Comparison of ENCODE assay signal across 2 cellular contexts in genomic region chr1:8197493-8198282, GRCh38.
TF ChIP-seq lines count a peak whose summit lies in the region.

No MANE protein-coding gene starts in this region.

TF ChIP-seq in K562, 482 proteins besides CTCF, POLR2A, EP300 and RAD21 (continued from another document and continues in another):
- TF ChIP-seq ZNF740 (CRISPR knock-in tag; IDR thresholded peaks at IDR 0.05), result no peak
- no peak for TF ChIP-seq ZNF740 (tag; IDR thresholded peaks at IDR 0.05)
- TF ChIP-seq, protein P1, sequence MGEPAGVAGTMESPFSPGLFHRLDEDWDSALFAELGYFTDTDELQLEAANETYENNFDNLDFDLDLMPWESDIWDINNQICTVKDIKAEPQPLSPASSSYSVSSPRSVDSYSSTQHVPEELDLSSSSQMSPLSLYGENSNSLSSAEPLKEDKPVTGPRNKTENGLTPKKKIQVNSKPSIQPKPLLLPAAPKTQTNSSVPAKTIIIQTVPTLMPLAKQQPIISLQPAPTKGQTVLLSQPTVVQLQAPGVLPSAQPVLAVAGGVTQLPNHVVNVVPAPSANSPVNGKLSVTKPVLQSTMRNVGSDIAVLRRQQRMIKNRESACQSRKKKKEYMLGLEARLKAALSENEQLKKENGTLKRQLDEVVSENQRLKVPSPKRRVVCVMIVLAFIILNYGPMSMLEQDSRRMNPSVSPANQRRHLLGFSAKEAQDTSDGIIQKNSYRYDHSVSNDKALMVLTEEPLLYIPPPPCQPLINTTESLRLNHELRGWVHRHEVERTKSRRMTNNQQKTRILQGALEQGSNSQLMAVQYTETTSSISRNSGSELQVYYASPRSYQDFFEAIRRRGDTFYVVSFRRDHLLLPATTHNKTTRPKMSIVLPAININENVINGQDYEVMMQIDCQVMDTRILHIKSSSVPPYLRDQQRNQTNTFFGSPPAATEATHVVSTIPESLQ (CRISPR knock-in tag; IDR thresholded peaks at IDR 0.05), result no peak; the same call in 1 of the 2 replicates
- TF ChIP-seq SUPT5H (IDR thresholded peaks at IDR 0.05), result no peak
- peak; percentile 99 for TF ChIP-seq ARID1B (IDR thresholded peaks at IDR 0.05)
- no peak for TF ChIP-seq POLR3A (IDR thresholded peaks at IDR 0.05; ENCODE audit: borderline replicate concordance, extremely low read depth, insufficient read depth, insufficient read length)
- TF ChIP-seq GATAD2B (IDR thresholded peaks at IDR 0.05; ENCODE audit: borderline replicate concordance), result no peak; the same call in 1 of the 2 replicates
- TF ChIP-seq, protein P2, sequence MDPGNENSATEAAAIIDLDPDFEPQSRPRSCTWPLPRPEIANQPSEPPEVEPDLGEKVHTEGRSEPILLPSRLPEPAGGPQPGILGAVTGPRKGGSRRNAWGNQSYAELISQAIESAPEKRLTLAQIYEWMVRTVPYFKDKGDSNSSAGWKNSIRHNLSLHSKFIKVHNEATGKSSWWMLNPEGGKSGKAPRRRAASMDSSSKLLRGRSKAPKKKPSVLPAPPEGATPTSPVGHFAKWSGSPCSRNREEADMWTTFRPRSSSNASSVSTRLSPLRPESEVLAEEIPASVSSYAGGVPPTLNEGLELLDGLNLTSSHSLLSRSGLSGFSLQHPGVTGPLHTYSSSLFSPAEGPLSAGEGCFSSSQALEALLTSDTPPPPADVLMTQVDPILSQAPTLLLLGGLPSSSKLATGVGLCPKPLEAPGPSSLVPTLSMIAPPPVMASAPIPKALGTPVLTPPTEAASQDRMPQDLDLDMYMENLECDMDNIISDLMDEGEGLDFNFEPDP (CRISPR knock-in tag; IDR thresholded peaks at IDR 0.05), result 0 out of 2 replicates have a peak, but pooled peaks have one; percentile 8
- no peak for TF ChIP-seq SIN3A (IDR thresholded peaks at IDR 0.05; ENCODE audit: borderline replicate concordance in 2 of 2, control insufficient read depth in 1 of 2, low read depth in 2 of 2, low read length in 2 of 2)
- no peak for TF ChIP-seq CHD4 (IDR thresholded peaks at IDR 0.05; ENCODE audit: insufficient read depth, insufficient replicate concordance, low read depth, low read length, poor library complexity, severe bottlenecking)
- no peak for TF ChIP-seq TCFL5 (CRISPR knock-in tag; conservative IDR thresholded peaks at IDR 0.05)
- TF ChIP-seq, protein P3, sequence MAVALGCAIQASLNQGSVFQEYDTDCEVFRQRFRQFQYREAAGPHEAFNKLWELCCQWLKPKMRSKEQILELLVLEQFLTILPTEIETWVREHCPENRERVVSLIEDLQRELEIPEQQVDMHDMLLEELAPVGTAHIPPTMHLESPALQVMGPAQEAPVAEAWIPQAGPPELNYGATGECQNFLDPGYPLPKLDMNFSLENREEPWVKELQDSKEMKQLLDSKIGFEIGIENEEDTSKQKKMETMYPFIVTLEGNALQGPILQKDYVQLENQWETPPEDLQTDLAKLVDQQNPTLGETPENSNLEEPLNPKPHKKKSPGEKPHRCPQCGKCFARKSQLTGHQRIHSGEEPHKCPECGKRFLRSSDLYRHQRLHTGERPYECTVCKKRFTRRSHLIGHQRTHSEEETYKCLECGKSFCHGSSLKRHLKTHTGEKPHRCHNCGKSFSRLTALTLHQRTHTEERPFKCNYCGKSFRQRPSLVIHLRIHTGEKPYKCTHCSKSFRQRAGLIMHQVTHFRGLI (CRISPR knock-in tag; IDR thresholded peaks at IDR 0.05), result no peak
- TF ChIP-seq E2F8 (IDR thresholded peaks at IDR 0.05; ENCODE audit: low read depth, partially characterized antibody), result no peak
- peak; percentile 100 for TF ChIP-seq NFE2 (IDR thresholded peaks at IDR 0.05; ENCODE audit: low read depth)
- no peak for TF ChIP-seq ZNF217 (CRISPR knock-in tag; IDR thresholded peaks at IDR 0.05)
- TF ChIP-seq RBM22 (IDR thresholded peaks at IDR 0.05; ENCODE audit: low read depth, low read length, poor library complexity, severe bottlenecking), result no peak
- peak; percentile 27; the same call in 1 of the 2 replicates for TF ChIP-seq ZNF384 (IDR thresholded peaks at IDR 0.05; ENCODE audit: low read depth, low read length)
- TF ChIP-seq ZNF586 (CRISPR knock-in tag; conservative IDR thresholded peaks at IDR 0.05), result no peak
- peak; percentile 99 for TF ChIP-seq KLF16 (IDR thresholded peaks at IDR 0.05)
- TF ChIP-seq IRF9 (tag; IDR thresholded peaks at IDR 0.05), result no peak; the same call in 1 of the 2 replicates

TF ChIP-seq in HepG2, 621 proteins besides CTCF, POLR2A, EP300 and RAD21 (continued from another document and continues in another):
- TF ChIP-seq ZMAT5 (CRISPR knock-in tag; IDR thresholded peaks at IDR 0.05; ENCODE audit: borderline replicate concordance, low read depth), result no peak
- TF ChIP-seq HHEX (CRISPR knock-in tag; IDR thresholded peaks at IDR 0.05), result no peak
- no peak for TF ChIP-seq RBFOX2 (IDR thresholded peaks at IDR 0.05; ENCODE audit: low read depth, low read length)
- no peak for TF ChIP-seq CREBL2 (CRISPR knock-in tag; IDR thresholded peaks at IDR 0.05; ENCODE audit: borderline replicate concordance)
- no peak for TF ChIP-seq PCBP2 (optimal IDR thresholded peaks at IDR 0.05; ENCODE audit: low read depth, low read length, poor library complexity, severe bottlenecking)
- TF ChIP-seq SKI (IDR thresholded peaks at IDR 0.05; ENCODE audit: partially characterized antibody), result no peak
- TF ChIP-seq ZNF282 (IDR thresholded peaks at IDR 0.05; ENCODE audit: partially characterized antibody), result no peak
- no peak for TF ChIP-seq ZNF225 (CRISPR knock-in tag; IDR thresholded peaks at IDR 0.05)
- TF ChIP-seq RXRB (CRISPR knock-in tag; IDR thresholded peaks at IDR 0.05; ENCODE audit: borderline replicate concordance), result peak; percentile 68; the same call in 1 of the 2 replicates
- no peak for TF ChIP-seq BHLHE40 (IDR thresholded peaks at IDR 0.05; ENCODE audit: low read length)
- TF ChIP-seq TCF12 (IDR thresholded peaks at IDR 0.05), result no peak
- TF ChIP-seq TCF12 (CRISPR knock-in tag; IDR thresholded peaks at IDR 0.05), result 0 out of 2 replicates have a peak, but pooled peaks have one; percentile 45
- peak; percentile 67 for TF ChIP-seq ESRRA (CRISPR knock-in tag; IDR thresholded peaks at IDR 0.05; ENCODE audit: low read depth)
- TF ChIP-seq GATA4 (IDR thresholded peaks at IDR 0.05; ENCODE audit: borderline replicate concordance, low read depth), result peak; percentile 74
- TF ChIP-seq ZNF740 (CRISPR knock-in tag; IDR thresholded peaks at IDR 0.05), result no peak
- no peak for TF ChIP-seq ZNF724P (CRISPR knock-in tag; IDR thresholded peaks at IDR 0.05; ENCODE audit: borderline replicate concordance)
- no peak for TF ChIP-seq SP2 (CRISPR knock-in tag; IDR thresholded peaks at IDR 0.05)
- 0 out of 2 replicates have a peak, but pooled peaks have one; percentile 41 for TF ChIP-seq AHDC1 (CRISPR knock-in tag; IDR thresholded peaks at IDR 0.05; ENCODE audit: borderline replicate concordance)
- TF ChIP-seq SIN3A (IDR thresholded peaks at IDR 0.05; ENCODE audit: borderline replicate concordance, low read depth, low read length), result no peak
- TF ChIP-seq, protein P4, sequence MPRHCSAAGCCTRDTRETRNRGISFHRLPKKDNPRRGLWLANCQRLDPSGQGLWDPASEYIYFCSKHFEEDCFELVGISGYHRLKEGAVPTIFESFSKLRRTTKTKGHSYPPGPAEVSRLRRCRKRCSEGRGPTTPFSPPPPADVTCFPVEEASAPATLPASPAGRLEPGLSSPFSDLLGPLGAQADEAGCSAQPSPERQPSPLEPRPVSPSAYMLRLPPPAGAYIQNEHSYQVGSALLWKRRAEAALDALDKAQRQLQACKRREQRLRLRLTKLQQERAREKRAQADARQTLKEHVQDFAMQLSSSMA (CRISPR knock-in tag; IDR thresholded peaks at IDR 0.05), result no peak
- peak; percentile 37; the same call in 1 of the 2 replicates for TF ChIP-seq ZNF761 (CRISPR knock-in tag; conservative IDR thresholded peaks at IDR 0.05)
- TF ChIP-seq, protein P5, sequence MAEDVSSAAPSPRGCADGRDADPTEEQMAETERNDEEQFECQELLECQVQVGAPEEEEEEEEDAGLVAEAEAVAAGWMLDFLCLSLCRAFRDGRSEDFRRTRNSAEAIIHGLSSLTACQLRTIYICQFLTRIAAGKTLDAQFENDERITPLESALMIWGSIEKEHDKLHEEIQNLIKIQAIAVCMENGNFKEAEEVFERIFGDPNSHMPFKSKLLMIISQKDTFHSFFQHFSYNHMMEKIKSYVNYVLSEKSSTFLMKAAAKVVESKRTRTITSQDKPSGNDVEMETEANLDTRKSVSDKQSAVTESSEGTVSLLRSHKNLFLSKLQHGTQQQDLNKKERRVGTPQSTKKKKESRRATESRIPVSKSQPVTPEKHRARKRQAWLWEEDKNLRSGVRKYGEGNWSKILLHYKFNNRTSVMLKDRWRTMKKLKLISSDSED (CRISPR knock-in tag; IDR thresholded peaks at IDR 0.05), result no peak
- TF ChIP-seq DDIT3 (CRISPR knock-in tag; IDR thresholded peaks at IDR 0.05), result no peak
- peak; percentile 80 for TF ChIP-seq JUND (CRISPR knock-in tag; IDR thresholded peaks at IDR 0.05)
- peak; percentile 58 for TF ChIP-seq ISL2 (CRISPR knock-in tag; IDR thresholded peaks at IDR 0.05)
- TF ChIP-seq RAD51 (IDR thresholded peaks at IDR 0.05; ENCODE audit: borderline replicate concordance), result no peak
- TF ChIP-seq KAT2B (IDR thresholded peaks at IDR 0.05; ENCODE audit: borderline replicate concordance, low read depth, low read length), result no peak
- no peak for TF ChIP-seq ZNF550 (CRISPR knock-in tag; IDR thresholded peaks at IDR 0.05; ENCODE audit: borderline replicate concordance)
- TF ChIP-seq PHF8 (CRISPR knock-in tag; IDR thresholded peaks at IDR 0.05), result peak; percentile 50; the same call in 1 of the 2 replicates
- no peak for TF ChIP-seq PCBP1 (IDR thresholded peaks at IDR 0.05; ENCODE audit: borderline replicate concordance, low read depth, low read length)
- TF ChIP-seq AHR (CRISPR knock-in tag; IDR thresholded peaks at IDR 0.05), result 0 out of 2 replicates have a peak, but pooled peaks have one; percentile 55
